In the genomic region with DNA sequence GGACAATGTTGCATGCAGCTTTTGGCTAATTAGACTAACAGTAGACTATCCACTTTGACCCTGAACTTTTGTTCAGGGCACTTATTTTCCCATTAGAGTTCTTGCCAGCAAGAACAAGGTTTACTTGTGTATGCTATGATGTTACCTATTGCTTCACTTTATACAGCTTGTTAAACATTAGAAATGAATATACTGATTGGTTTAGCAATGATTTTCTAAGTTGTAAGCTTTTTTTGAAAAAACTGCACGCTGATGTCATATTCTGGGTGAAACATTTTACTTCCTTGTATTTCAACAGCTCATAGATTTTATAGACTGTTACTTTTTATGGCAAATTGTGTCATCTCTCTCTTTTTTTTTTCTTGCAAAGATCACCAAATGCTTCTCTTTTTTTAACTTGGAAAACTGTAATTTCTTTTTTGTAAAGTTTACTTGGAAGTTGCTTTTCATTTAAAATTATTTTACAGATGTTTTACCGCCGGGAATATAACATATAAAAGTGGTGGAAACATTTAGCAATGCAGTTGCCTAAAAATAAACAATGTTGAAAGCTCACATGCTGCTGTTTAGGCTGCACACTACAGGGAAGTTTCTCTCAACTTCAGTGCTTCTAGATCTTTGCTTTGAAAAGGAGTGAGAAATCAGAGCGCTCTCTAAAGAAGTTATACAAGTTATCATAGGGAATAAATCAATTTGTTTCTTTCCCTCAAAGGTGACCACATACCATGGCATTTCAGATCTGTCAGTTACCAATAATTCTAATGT, we compare ENCODE assay signal across 12 cellular contexts.
DNase-seq lines count a peak whose midpoint lies in the region; FAIRE-seq and TF ChIP-seq lines count a peak whose summit lies in the region.
"Had no signal": no experiment of that assay in that cellular context is flagged by ENCODE, and none has a peak within 500 bp of the region (broad histone marks: within the 10 kb centered on the region; RNA-seq: fewer than 3 reads in every experiment).

No MANE protein-coding gene starts in this region.

- peak; percentile 80 for DNase-seq in CD1c-positive myeloid dendritic cell (ENCODE audit: extremely low spot score)
- DNase-seq in NCI-H69 (lab: John Stamatoyannopoulos, UW) = peak; percentile 23
- DNase-seq in medulla oblongata (ENCODE audit: extremely low spot score) = peak; percentile 55
- no peak for DNase-seq in effector CD8-positive, alpha-beta T cell (lab: John Stamatoyannopoulos, UW)
- DNase-seq in coronary artery (ENCODE audit: low spot score) = no peak
- DNase-seq in inferior parietal cortex (ENCODE audit: extremely low spot score) = no peak
- no peak for DNase-seq in NCI-H748 (lab: John Stamatoyannopoulos, UW; ENCODE audit: unreplicated experiment)
- DNase-seq: activated CD8-positive, alpha-beta T cell treated with anti-CD3 and anti-CD28 coated beads for 36 hours; NCI-H1436; stimulated activated CD4-positive, alpha-beta T cell treated with anti-CD3 and anti-CD28 coated beads, Interleukin-2, amount 100 ng/mL, for 24 hours had no signal

- no peak for TF ChIP-seq CTCF in coronary artery (IDR thresholded peaks at IDR 0.05)

- H3K27ac ChIP-seq in coronary artery = no peak overlapping the region

- peak; percentile 4 for FAIRE-seq in endometrium (lab: Jason Lieb, UNC)
- FAIRE-seq: urothelium cell line had no signal

- no peak overlapping the region for H3K4me3 ChIP-seq in coronary artery

Comparison
In these comparisons a context has a peak if more than half of its experiments do, and no peak if none do; other contexts are left out.
1. DNase-seq: peak in CD1c-positive myeloid dendritic cell (single experiment), NCI-H69 (single experiment) and medulla oblongata (single experiment); none in effector CD8-positive, alpha-beta T cell (single experiment), coronary artery (single experiment), inferior parietal cortex (single experiment) and NCI-H748 (single experiment).